ENCODE assay signal across 24 cellular contexts in the genomic region with DNA sequence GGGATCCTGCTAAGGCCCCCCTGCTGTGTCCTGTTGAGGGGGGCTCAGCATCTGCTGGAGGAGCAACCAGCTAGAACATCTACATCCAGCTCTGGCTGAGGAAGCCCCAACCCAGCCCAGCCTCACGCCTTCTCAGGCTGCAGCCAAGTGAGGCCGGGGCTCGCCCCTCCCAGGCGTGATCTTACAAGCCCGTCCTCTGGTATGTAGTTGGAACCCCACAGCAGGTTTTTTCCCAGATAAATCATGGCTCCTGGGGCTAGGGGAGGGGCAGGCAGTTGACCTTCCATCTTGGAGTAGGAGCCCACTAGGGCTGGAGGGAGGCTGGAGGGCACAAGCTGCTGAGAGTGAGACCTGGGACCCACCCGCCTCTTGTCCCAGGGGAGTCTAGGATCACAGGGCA. TPM values are rescaled to one million over a fixed set of nuclear protein-coding genes. Genes with fewer than 3 reads are reported as not detected.
"Had no signal": no experiment of that assay in that cellular context is flagged by ENCODE, and none has a peak within 500 bp of the region (broad histone marks: within the 10 kb centered on the region; RNA-seq: fewer than 3 reads in every experiment).

No MANE protein-coding gene starts in this region.

- H3K27ac Mint-ChIP-seq: activated CD8-positive, alpha-beta memory T cell treated with anti-CD3 and anti-CD28 coated beads, Interleukin-2, amount 10 ng/mL, durations not matched to agents 7 days and 5 days; activated naive CD4-positive, alpha-beta T cell treated with anti-CD3 and anti-CD28 coated beads for 36 hours; activated T-helper 2 cell treated with anti-CD3 and anti-CD28 coated beads, Interferon-gamma antibody, Interleukin-2, Interleukin-4, amounts not matched to agents 10 μg/mL and 5 μg/mL and 100 μg/mL, durations not matched to agents 14 hours and 24 hours and 36 hours; memory B cell; natural killer cell treated with Interleukin-12 subunit alpha and Interleukin-12 subunit beta and Interleukin-15 and Interleukin-18, amount 100 ng/mL, for 72 hours; stimulated activated memory B cell treated with anti-CD40 and anti-IgM and Interleukin-4, amounts not matched to agents 10 μg/mL and 1 μg/mL and 100 μg/mL, for 72 hours; T-cell had no signal

- H3K9me3 ChIP-seq: colonic mucosa had no signal

- H3K4me1 ChIP-seq: psoas muscle had no signal

- H3K36me3 ChIP-seq: ascending aorta, colonic mucosa, gastroesophageal sphincter, sigmoid colon had no signal

- H3K4me3 Mint-ChIP-seq: activated CD8-positive, alpha-beta memory T cell treated with anti-CD3 and anti-CD28 coated beads, Interleukin-2, amount 10 ng/mL, durations not matched to agents 7 days and 5 days; activated naive CD4-positive, alpha-beta T cell treated with anti-CD3 and anti-CD28 coated beads for 36 hours; memory B cell; natural killer cell treated with Interleukin-12 subunit alpha and Interleukin-12 subunit beta and Interleukin-15 and Interleukin-18, amount 100 ng/mL, for 72 hours; stimulated activated memory B cell treated with anti-CD40 and anti-IgM and Interleukin-4, amounts not matched to agents 10 μg/mL and 1 μg/mL and 100 μg/mL, for 72 hours; T-cell had no signal

- H3K27me3 ChIP-seq: ascending aorta, colonic mucosa, gastroesophageal sphincter, sigmoid colon, tibial artery had no signal

- H3K27me3 Mint-ChIP-seq: activated CD8-positive, alpha-beta memory T cell treated with anti-CD3 and anti-CD28 coated beads, Interleukin-2, amount 10 ng/mL, durations not matched to agents 7 days and 5 days; memory B cell; natural killer cell treated with Interleukin-12 subunit alpha and Interleukin-12 subunit beta and Interleukin-15 and Interleukin-18, amount 100 ng/mL, for 72 hours; stimulated activated memory B cell treated with anti-CD40 and anti-IgM and Interleukin-4, amounts not matched to agents 10 μg/mL and 1 μg/mL and 100 μg/mL, for 72 hours; T-cell had no signal

- H3K27ac ChIP-seq: ascending aorta, colonic mucosa, gastroesophageal sphincter, left lung, psoas muscle, sigmoid colon, SK-N-MC, tibial artery, VCaP had no signal

- H3K4me3 ChIP-seq: ascending aorta, colonic mucosa, gastroesophageal sphincter, left lung, psoas muscle, sigmoid colon, SK-N-MC, tibial artery had no signal

- DNase-seq: activated CD4-positive, alpha-beta T cell treated with anti-CD3 and anti-CD28 coated beads for 1 hour; activated CD4-positive, alpha-beta T cell treated with anti-CD3 and anti-CD28 coated beads, Interleukin-2, amount 50 U/mL, for 4 hours; activated CD8-positive, alpha-beta memory T cell treated with anti-CD3 and anti-CD28 coated beads, Interleukin-2, amount 10 ng/mL, durations not matched to agents 7 days and 5 days; activated naive CD4-positive, alpha-beta T cell treated with anti-CD3 and anti-CD28 coated beads for 36 hours; activated T-cell treated with anti-CD3 and anti-CD28 coated beads, Interleukin-2, amount 50 U/mL, for 1 hour; caudate nucleus; colonic mucosa; islet precursor cell; nucleus accumbens; psoas muscle; sigmoid colon; stimulated activated CD4-positive, alpha-beta T cell treated with anti-CD3 and anti-CD28 coated beads, Interleukin-2, amount 100 ng/mL, for 48 hours; T-cell; tibial artery had no signal

- ATAC-seq: activated CD8-positive, alpha-beta memory T cell treated with anti-CD3 and anti-CD28 coated beads, Interleukin-2, amount 10 ng/mL, durations not matched to agents 7 days and 5 days; gastroesophageal sphincter; left lung; natural killer cell treated with Interleukin-12 subunit alpha and Interleukin-12 subunit beta and Interleukin-15 and Interleukin-18, amount 100 ng/mL, for 72 hours; stimulated activated memory B cell treated with anti-CD40 and anti-IgM and Interleukin-4, amounts not matched to agents 10 μg/mL and 1 μg/mL and 100 μg/mL, for 72 hours; T-cell had no signal

RNA-seq across cellular contexts. Expression of gene SLC5A10, which starts 47.9 kb away (rescaled TPM):
- total RNA-seq: activated CD8-positive, alpha-beta memory T cell treated with anti-CD3 and anti-CD28 coated beads, Interleukin-2, amount 10 ng/mL, durations not matched to agents 7 days and 5 days; activated naive CD4-positive, alpha-beta T cell treated with anti-CD3 and anti-CD28 coated beads for 36 hours; activated T-helper 2 cell treated with anti-CD3 and anti-CD28 coated beads, Interferon-gamma antibody, Interleukin-2, Interleukin-4, amounts not matched to agents 10 μg/mL and 5 μg/mL and 100 μg/mL, durations not matched to agents 14 hours and 24 hours and 36 hours; ascending aorta; gastroesophageal sphincter; left lung; mucosa of gallbladder; natural killer cell treated with Interleukin-12 subunit alpha and Interleukin-12 subunit beta and Interleukin-15 and Interleukin-18, amount 100 ng/mL, for 72 hours; psoas muscle; sigmoid colon had no signal
